10 cellular contexts compared by ENCODE assay signal in genomic region chr11:94650756-94651155, GRCh38.
A peak's percentile ranks its signal among the peaks of the same experiment; 100 is the strongest.
DNase-seq lines count a peak whose midpoint lies in the region; ATAC-seq and TF ChIP-seq lines count a peak whose summit lies in the region.
"Had no signal": no experiment of that assay in that cellular context is flagged by ENCODE, and none has a peak within 500 bp of the region (broad histone marks: within the 10 kb centered on the region; RNA-seq: fewer than 3 reads in every experiment).

No MANE protein-coding gene starts in this region.

- H3K27me3 ChIP-seq in hepatocyte (no peaks in the 10 kb centered on the region), sigmoid colon (no peaks in the 10 kb centered on the region)

- H3K4me2 ChIP-seq in hepatocyte, result no peak overlapping the region

- peak; percentile 47 for DNase-seq in ELR (ENCODE audit: low read depth)
- DNase-seq in amniotic stem cell (lab: John Stamatoyannopoulos, UW), result peak; percentile 53
- peak; percentile 45 for DNase-seq in hepatocyte (ENCODE audit: low spot score)
- DNase-seq in sigmoid colon, result peak; percentile 77
- DNase-seq in DMS79 treated with DMSO at 0.1 percent for 48 hours (lab: John Stamatoyannopoulos, UW), result no peak
- no peak for DNase-seq in NCI-H524 treated with DMSO at 0.1 percent for 48 hours (lab: John Stamatoyannopoulos, UW)
- DNase-seq: activated CD8-positive, alpha-beta memory T cell treated with anti-CD3 and anti-CD28 coated beads for 24 hours; NCI-H187 had no signal

- H3K4me1 ChIP-seq in hepatocyte (ENCODE audit: insufficient read depth) (no peaks in the 10 kb centered on the region), sigmoid colon (no peaks in the 10 kb centered on the region)

- no peaks in the 10 kb centered on the region for H4K20me1 ChIP-seq in hepatocyte (ENCODE audit: insufficient read depth, poor library complexity, severe bottlenecking)

- ATAC-seq in esophagus mucosa (no peak), HG03442 (IDR thresholded peaks at IDR 0.05; ENCODE audit: unreplicated experiment) (no peak)

- TF ChIP-seq CTCF in hepatocyte (IDR thresholded peaks at IDR 0.05; ENCODE audit: poor library complexity) (no peak), sigmoid colon (IDR thresholded peaks at IDR 0.05) (no peak)

- TF ChIP-seq EP300 in sigmoid colon (IDR thresholded peaks at IDR 0.05), result no peak

- no peaks in the 10 kb centered on the region for H3K79me2 ChIP-seq in hepatocyte

- TF ChIP-seq POLR2A in sigmoid colon (IDR thresholded peaks at IDR 0.05), result no peak

- H3K9me2 ChIP-seq in hepatocyte (replicated peaks; ENCODE audit: insufficient read depth), result no peaks in the 10 kb centered on the region

- H3K9me3 ChIP-seq in hepatocyte (ENCODE audit: low read depth) (no peaks in the 10 kb centered on the region), sigmoid colon (no peaks in the 10 kb centered on the region)

- no peak overlapping the region for H2AFZ ChIP-seq in hepatocyte

- H3K4me3 ChIP-seq in hepatocyte (no peak overlapping the region), sigmoid colon (no peak overlapping the region)

- 68% methylated on average over 7 of the region's 7 CpGs for WGBS in hepatocyte (ENCODE audit: low lambda C conversion rate, missing lambda C conversion rate)
- WGBS in sigmoid colon, 2 donors, result 76 to 80% methylated on average over 7 of the region's 7 CpGs

- intact Hi-C loops in sigmoid colon (cut with DNase I), result no loop called here

- H3K27ac ChIP-seq in hepatocyte, result peak overlapping the region; percentile 20
- H3K27ac ChIP-seq in sigmoid colon, result peak overlapping the region in 2 of 4 donors; percentile 6 to 17

- H3K36me3 ChIP-seq in hepatocyte (replicated peaks; ENCODE audit: insufficient read depth, low read depth) (no peaks in the 10 kb centered on the region), sigmoid colon (no peaks in the 10 kb centered on the region)

Comparison
In these comparisons a context has a peak if more than half of its experiments do, and no peak if none do; other contexts are left out.
1. DNase-seq: peak in ELR (single experiment), amniotic stem cell (single experiment), hepatocyte (single experiment) and sigmoid colon (single experiment); none in DMS79 treated with DMSO at 0.1 percent for 48 hours (single experiment) and NCI-H524 treated with DMSO at 0.1 percent for 48 hours (single experiment).